In genomic region chr18:5744659-5745058, GRCh38 we compare ENCODE assay signal across 21 cellular contexts.
"Had no signal": no experiment of that assay in that cellular context is flagged by ENCODE, and none has a peak within 500 bp of the region (broad histone marks: within the 10 kb centered on the region; RNA-seq: fewer than 3 reads in every experiment).

No MANE protein-coding gene starts in this region.

- H3K27me3 ChIP-seq: esophagus squamous epithelium, gastrocnemius medialis, left lung had no signal

- H3K9me3 ChIP-seq: esophagus squamous epithelium, gastrocnemius medialis, heart right ventricle, left lung, lower lobe of right lung, mucosa of descending colon had no signal

- H3K27ac Mint-ChIP-seq: mesothelial cell of epicardium had no signal

- ATAC-seq: gastrocnemius medialis, heart right ventricle, left cardiac atrium, left lung, left ventricle myocardium superior, lower lobe of right lung, mucosa of descending colon had no signal

- H3K4me3 ChIP-seq: coronary artery, dorsolateral prefrontal cortex, esophagus squamous epithelium, gastrocnemius medialis, heart right ventricle, left lung, lower lobe of right lung, mucosa of descending colon had no signal

- H3K27ac ChIP-seq: coronary artery, dorsolateral prefrontal cortex, esophagus squamous epithelium, gastrocnemius medialis, heart right ventricle, left lung, lower lobe of right lung had no signal

- H3K36me3 Mint-ChIP-seq: mesothelial cell of epicardium, naive B cell had no signal

- H3K4me1 ChIP-seq: esophagus squamous epithelium, gastrocnemius medialis, heart right ventricle, left lung, lower lobe of right lung had no signal

- DNase-seq: dermis blood vessel endothelial cell; dorsolateral prefrontal cortex; effector CD4-positive, alpha-beta T cell; effector memory CD4-positive, alpha-beta T cell; esophagus squamous epithelium; foreskin fibroblast; foreskin melanocyte; gastrocnemius medialis; glutamatergic neuron; head of caudate nucleus; heart right ventricle; hippocampal formation; left cardiac atrium; left lung; left ventricle myocardium superior; lower lobe of right lung; mesenchymal stem cell; mucosa of descending colon; naive B cell had no signal

- H3K36me3 ChIP-seq: esophagus squamous epithelium, gastrocnemius medialis, heart right ventricle, left lung, lower lobe of right lung had no signal
